In genomic region chr14:49306152-49306751, GRCh38 we compare ENCODE assay signal across 1 cellular context.
TF ChIP-seq lines count a peak whose summit lies in the region.

No MANE protein-coding gene starts in this region.

TF ChIP-seq in GM23338, 12 proteins besides CTCF, POLR2A, EP300 and RAD21 (continued from another document):
- TF ChIP-seq REST (IDR thresholded peaks at IDR 0.05; ENCODE audit: unreplicated experiment) (no peak), ZNF114 (CRISPR knock-in tag; IDR thresholded peaks at IDR 0.05) (no peak), EZH2 (IDR thresholded peaks at IDR 0.05; ENCODE audit: low read depth, unreplicated experiment) (no peak), POLR2AphosphoS5 (IDR thresholded peaks at IDR 0.05; ENCODE audit: low read depth) (no peak), EZH2phosphoT487 (IDR thresholded peaks at IDR 0.05; ENCODE audit: unreplicated experiment) (no peak), STAT1 (IDR thresholded peaks at IDR 0.05; ENCODE audit: unreplicated experiment) (no peak), CREB1 (CRISPR knock-in tag; IDR thresholded peaks at IDR 0.05; ENCODE audit: low read depth) (no peak), NANOG (IDR thresholded peaks at IDR 0.05; ENCODE audit: borderline replicate concordance) (no peak), JUNB (IDR thresholded peaks at IDR 0.05; ENCODE audit: unreplicated experiment) (no peak), ZNF331 (CRISPR knock-in tag; IDR thresholded peaks at IDR 0.05; ENCODE audit: low read depth) (no peak)
- TF ChIP-seq, protein P1, sequence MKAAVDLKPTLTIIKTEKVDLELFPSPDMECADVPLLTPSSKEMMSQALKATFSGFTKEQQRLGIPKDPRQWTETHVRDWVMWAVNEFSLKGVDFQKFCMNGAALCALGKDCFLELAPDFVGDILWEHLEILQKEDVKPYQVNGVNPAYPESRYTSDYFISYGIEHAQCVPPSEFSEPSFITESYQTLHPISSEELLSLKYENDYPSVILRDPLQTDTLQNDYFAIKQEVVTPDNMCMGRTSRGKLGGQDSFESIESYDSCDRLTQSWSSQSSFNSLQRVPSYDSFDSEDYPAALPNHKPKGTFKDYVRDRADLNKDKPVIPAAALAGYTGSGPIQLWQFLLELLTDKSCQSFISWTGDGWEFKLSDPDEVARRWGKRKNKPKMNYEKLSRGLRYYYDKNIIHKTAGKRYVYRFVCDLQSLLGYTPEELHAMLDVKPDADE (IDR thresholded peaks at IDR 0.05) = no peak
